Comparison of ENCODE assay signal across 16 cellular contexts in genomic region chr2:239818531-239819011, GRCh38.
A peak's percentile ranks its signal among the peaks of the same experiment; 100 is the strongest.
DNase-seq lines count a peak whose midpoint lies in the region; ATAC-seq and TF ChIP-seq lines count a peak whose summit lies in the region.
"Had no signal": no experiment of that assay in that cellular context is flagged by ENCODE, and none has a peak within 500 bp of the region (broad histone marks: within the 10 kb centered on the region; RNA-seq: fewer than 3 reads in every experiment).

No MANE protein-coding gene starts in this region.

- no peak for TF ChIP-seq POLR2A in esophagus muscularis mucosa (IDR thresholded peaks at IDR 0.05; ENCODE audit: low read depth)

- ATAC-seq in GM21529 (IDR thresholded peaks at IDR 0.05; ENCODE audit: unreplicated experiment) (no peak), GM21515 (IDR thresholded peaks at IDR 0.05; ENCODE audit: unreplicated experiment) (no peak)

- no peak overlapping the region; a peak in 1 of 22 replicates for H3K9ac ChIP-seq in BLaER1 treated with 17β-estradiol and CSF1 and Interleukin-3, amounts not matched to agents 10 nM and 100 nM

- H3K4me2 ChIP-seq in BLaER1 treated with 17β-estradiol and CSF1 and Interleukin-3, amounts not matched to agents 10 nM and 100 nM, result peak overlapping the region in 10 of 11 experiments; percentile 77 to 91 (median 82); a peak in 20 of 22 replicates

- H3K27ac ChIP-seq in BLaER1 treated with 17β-estradiol and CSF1 and Interleukin-3, amounts not matched to agents 10 nM and 100 nM, result no peak overlapping the region
- no peak overlapping the region for H3K27ac ChIP-seq in esophagus muscularis mucosa (replicated peaks in 1 of 4)
- H3K27ac ChIP-seq: colonic mucosa, epithelial cell of prostate, SJSA1 had no signal

- WGBS in esophagus muscularis mucosa, result 86% methylated on average over 8 of the region's 9 CpGs

- H3K4me1 ChIP-seq in BLaER1 treated with 17β-estradiol and CSF1 and Interleukin-3, amounts not matched to agents 10 nM and 100 nM, result peaks cover 62 to 80% (median 67%) of the 10 kb centered on the region in 10 experiments
- peaks cover 7 to 26% (median 24%) of the 10 kb centered on the region in 4 donors for H3K4me1 ChIP-seq in esophagus muscularis mucosa
- H3K4me1 ChIP-seq: colonic mucosa, SJSA1 had no signal

- H3K27me3 ChIP-seq in BLaER1 treated with 17β-estradiol and CSF1 and Interleukin-3, amounts not matched to agents 10 nM and 100 nM, result no peaks in the 10 kb centered on the region
- no peaks in the 10 kb centered on the region for H3K27me3 ChIP-seq in esophagus muscularis mucosa
- H3K27me3 ChIP-seq: colonic mucosa had no signal

- H3K36me3 ChIP-seq in BLaER1 treated with 17β-estradiol and CSF1 and Interleukin-3, amounts not matched to agents 10 nM and 100 nM, result no peaks in the 10 kb centered on the region
- H3K36me3 ChIP-seq in esophagus muscularis mucosa, result no peaks in the 10 kb centered on the region
- H3K36me3 ChIP-seq: colonic mucosa, SJSA1 had no signal

- no peak for TF ChIP-seq EP300 in esophagus muscularis mucosa (IDR thresholded peaks at IDR 0.05)

- intact Hi-C loops in posterior vena cava (cut with DNase I), result no loop called here
- intact Hi-C loops in esophagus muscularis mucosa (cut with DNase I), result no loop called here

- TF ChIP-seq CTCF in esophagus muscularis mucosa (IDR thresholded peaks at IDR 0.05), result no peak

- no peaks in the 10 kb centered on the region; a peak in 1 of 22 replicates for H4K20me1 ChIP-seq in BLaER1 treated with 17β-estradiol and CSF1 and Interleukin-3, amounts not matched to agents 10 nM and 100 nM

- H3K9me3 ChIP-seq in BLaER1 treated with 17β-estradiol and CSF1 and Interleukin-3, amounts not matched to agents 10 nM and 100 nM (replicated peaks in 1 of 11), result peaks cover 0 to 13% (median 0%) of the 10 kb centered on the region in 11 experiments; a peak in 1 of 22 replicates
- no peaks in the 10 kb centered on the region for H3K9me3 ChIP-seq in esophagus muscularis mucosa
- H3K9me3 ChIP-seq: colonic mucosa, SJSA1 had no signal

- peak in 30 of 56 donors; percentile 13 to 71 (median 39) for DNase-seq in amygdala (lab: John Stamatoyannopoulos, UW)
- peak; percentile 41 for DNase-seq in islet precursor cell
- peak; percentile 73 for DNase-seq in posterior vena cava (ENCODE audit: low spot score)
- no peak for DNase-seq in esophagus muscularis mucosa (ENCODE audit: extremely low spot score)
- no peak for DNase-seq in GF-D8 (lab: John Stamatoyannopoulos, UW)
- DNase-seq: activated CD4-positive, CD25-positive, alpha-beta regulatory T cell; activated naive CD4-positive, alpha-beta T cell treated with Interleukin-2 at 50 U/mL for 16 hours; colonic mucosa; immature natural killer cell; IMR-90; NCI-H2081 had no signal

- no peak overlapping the region for H3K4me3 ChIP-seq in BLaER1 treated with 17β-estradiol and CSF1 and Interleukin-3, amounts not matched to agents 10 nM and 100 nM
- H3K4me3 ChIP-seq in esophagus muscularis mucosa, result no peak overlapping the region
- H3K4me3 ChIP-seq: colonic mucosa, SJSA1 had no signal

Comparison
In these comparisons a context has a peak if more than half of its experiments do, and no peak if none do; other contexts are left out.
1. DNase-seq: peak in amygdala (30 of 56), islet precursor cell (single experiment) and posterior vena cava (single experiment); none in esophagus muscularis mucosa (single experiment) and GF-D8 (single experiment).